ENCODE assay signal across 19 cellular contexts in the genomic region with DNA sequence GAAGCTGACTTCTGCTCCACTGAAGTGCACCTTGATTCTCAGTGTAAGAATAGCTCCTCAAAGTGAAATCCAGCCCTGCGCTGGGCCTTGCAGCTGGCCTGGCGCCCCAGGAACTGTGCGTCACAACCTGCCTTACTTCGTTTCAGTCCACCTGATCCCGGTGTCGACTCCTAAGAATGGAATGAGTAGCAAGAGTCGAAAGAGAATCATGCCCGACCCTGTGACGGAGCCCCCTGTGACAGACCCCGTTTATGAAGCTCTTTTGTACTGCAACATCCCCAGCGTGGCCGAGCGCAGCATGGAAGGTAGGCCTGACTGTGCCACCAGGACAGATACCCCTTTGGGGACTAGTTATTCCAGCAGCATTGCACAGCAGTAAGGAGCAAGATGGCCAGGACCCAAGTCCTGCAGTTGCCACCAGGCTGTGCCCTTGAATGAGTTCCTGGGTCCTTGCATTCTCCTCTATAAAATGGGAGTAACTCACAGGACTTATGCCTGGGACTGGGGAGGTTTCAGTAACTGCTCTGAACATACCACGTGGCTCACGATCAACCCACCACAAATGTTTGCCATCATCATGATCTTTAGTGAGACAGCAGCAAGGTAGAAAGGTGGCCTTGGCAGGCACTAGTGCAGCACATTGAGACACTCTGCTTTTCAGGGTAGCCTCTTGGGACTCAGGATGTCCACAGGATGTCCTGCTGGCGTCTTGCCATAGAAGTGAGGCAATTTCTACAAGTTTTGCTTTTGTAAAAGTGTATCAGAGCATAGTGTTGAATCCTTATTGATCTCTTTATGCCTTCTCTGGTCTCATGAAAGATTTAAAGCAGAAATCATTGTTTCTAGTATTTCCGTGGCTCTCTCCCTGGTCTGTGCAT. TPM values are rescaled to one million over a fixed set of nuclear protein-coding genes. Genes with fewer than 3 reads are reported as not detected.
DNase-seq lines count a peak whose midpoint lies in the region; ATAC-seq, FAIRE-seq and TF ChIP-seq lines count a peak whose summit lies in the region.
"Had no signal": no experiment of that assay in that cellular context is flagged by ENCODE, and none has a peak within 500 bp of the region (broad histone marks: within the 10 kb centered on the region; RNA-seq: fewer than 3 reads in every experiment).

No MANE protein-coding gene starts in this region.

- H3K27ac Mint-ChIP-seq in activated naive CD8-positive, alpha-beta T cell treated with anti-CD3 and anti-CD28 coated beads, Interleukin-2, amount 50 U/mL, for 24 hours = peak overlapping the region; percentile 9
- H3K27ac Mint-ChIP-seq in activated naive CD8-positive, alpha-beta T cell treated with anti-CD3 and anti-CD28 coated beads for 36 hours = no peak overlapping the region
- H3K27ac Mint-ChIP-seq: activated naive CD4-positive, alpha-beta T cell treated with anti-CD3 and anti-CD28 coated beads, Interleukin-2, amount 10 ng/mL, durations not matched to agents 7 days and 5 days had no signal

- peak overlapping the region; percentile 86 to 92 for H3K27ac ChIP-seq in thoracic aorta
- H3K27ac ChIP-seq: psoas muscle, upper lobe of right lung had no signal

- no peaks in the 10 kb centered on the region for H3K27me3 ChIP-seq in adipocyte (replicated peaks; ENCODE audit: control insufficient read depth, insufficient read depth, low read length)
- no peaks in the 10 kb centered on the region for H3K27me3 ChIP-seq in thoracic aorta (replicated peaks; ENCODE audit: insufficient read depth)
- H3K27me3 ChIP-seq: upper lobe of right lung had no signal

- peaks cover 6% of the 10 kb centered on the region for H3K36me3 Mint-ChIP-seq in activated naive CD8-positive, alpha-beta T cell treated with anti-CD3 and anti-CD28 coated beads, Interleukin-2, amount 50 U/mL, for 24 hours (ENCODE audit: low read depth)
- H3K36me3 Mint-ChIP-seq in activated naive CD8-positive, alpha-beta T cell treated with anti-CD3 and anti-CD28 coated beads for 36 hours = peaks cover 3% of the 10 kb centered on the region

- H3K4me1 ChIP-seq in adipocyte (ENCODE audit: control insufficient read depth, insufficient read depth, low read length) (peaks cover 25% of the 10 kb centered on the region), thoracic aorta (ENCODE audit: control insufficient read depth in 1 of 2, low read depth in 2 of 2) (peaks cover 10 to 43% of the 10 kb centered on the region in 2 donors)

- H3K36me3 ChIP-seq in adipocyte (ENCODE audit: control insufficient read depth, insufficient read depth, low read length, severe bottlenecking) = no peaks in the 10 kb centered on the region
- no peaks in the 10 kb centered on the region for H3K36me3 ChIP-seq in thoracic aorta
- H3K36me3 ChIP-seq: upper lobe of right lung had no signal

- H3K9me3 ChIP-seq in adipocyte (ENCODE audit: control insufficient read depth, low read length) (no peaks in the 10 kb centered on the region), thoracic aorta (no peaks in the 10 kb centered on the region)
- H3K9me3 ChIP-seq: psoas muscle, upper lobe of right lung had no signal

- H3K27me3 Mint-ChIP-seq in activated naive CD8-positive, alpha-beta T cell treated with anti-CD3 and anti-CD28 coated beads, Interleukin-2, amount 50 U/mL, for 24 hours = no peaks in the 10 kb centered on the region
- H3K27me3 Mint-ChIP-seq in activated naive CD8-positive, alpha-beta T cell treated with anti-CD3 and anti-CD28 coated beads for 36 hours = no peaks in the 10 kb centered on the region
- H3K27me3 Mint-ChIP-seq: activated naive CD4-positive, alpha-beta T cell treated with anti-CD3 and anti-CD28 coated beads, Interleukin-2, amount 10 ng/mL, durations not matched to agents 7 days and 5 days; naive B cell had no signal

- no peak for DNase-seq in activated naive CD8-positive, alpha-beta T cell treated with anti-CD3 and anti-CD28 coated beads, Interleukin-2, amount 50 U/mL, for 24 hours
- DNase-seq in activated naive CD8-positive, alpha-beta T cell treated with anti-CD3 and anti-CD28 coated beads for 36 hours = no peak
- DNase-seq in adipocyte (ENCODE audit: low read depth) (peak; percentile 34), fibroblast of pulmonary artery (ENCODE audit: low read depth) (peak; percentile 36), thoracic aorta (ENCODE audit: low spot score) (no peak), 8988T (no peak), GM12891 (ENCODE audit: insufficient read length, low spot score) (no peak)
- DNase-seq in stimulated activated naive CD4-positive, alpha-beta T cell treated with Interleukin-2 at 50 U/mL for 16 hours (lab: John Stamatoyannopoulos, UW) = no peak
- DNase-seq: activated CD4-positive, CD25-positive, alpha-beta regulatory T cell; activated naive CD4-positive, alpha-beta T cell treated with anti-CD3 and anti-CD28 coated beads, Interleukin-2, amount 10 ng/mL, durations not matched to agents 7 days and 5 days; effector CD8-positive, alpha-beta T cell; left ventricle myocardium superior; naive B cell; NCI-H510A; psoas muscle; stimulated activated naive CD8-positive, alpha-beta T cell treated with anti-CD3 and anti-CD28 coated beads, Interleukin-15, Interleukin-2, amounts not matched to agents 100 U/mL and 50 U/mL, for 24 hours; upper lobe of right lung had no signal

- H3K4me3 ChIP-seq in adipocyte (ENCODE audit: low read length) = no peak overlapping the region
- no peak overlapping the region for H3K4me3 ChIP-seq in fibroblast of pulmonary artery (replicated peaks; ENCODE audit: low read depth, low read length)
- no peak overlapping the region for H3K4me3 ChIP-seq in thoracic aorta
- H3K4me3 ChIP-seq: GM12878, psoas muscle, upper lobe of right lung had no signal

- FAIRE-seq in GM12891 (lab: Jason Lieb, UNC) = no peak
- FAIRE-seq: bronchial epithelial cell had no signal

- H3K9ac ChIP-seq in adipocyte (ENCODE audit: low read length) = no peak overlapping the region

- H3K4me1 Mint-ChIP-seq in activated naive CD8-positive, alpha-beta T cell treated with anti-CD3 and anti-CD28 coated beads, Interleukin-2, amount 50 U/mL, for 24 hours = peaks cover 28% of the 10 kb centered on the region
- H3K4me1 Mint-ChIP-seq in activated naive CD8-positive, alpha-beta T cell treated with anti-CD3 and anti-CD28 coated beads for 36 hours = peaks cover 24% of the 10 kb centered on the region

- TF ChIP-seq POLR2A in GM12891 (IDR thresholded peaks at IDR 0.05; ENCODE audit: low read depth, low read length) = no peak

- no peaks in the 10 kb centered on the region for H3K9me3 Mint-ChIP-seq in activated naive CD8-positive, alpha-beta T cell treated with anti-CD3 and anti-CD28 coated beads, Interleukin-2, amount 50 U/mL, for 24 hours
- H3K9me3 Mint-ChIP-seq in activated naive CD8-positive, alpha-beta T cell treated with anti-CD3 and anti-CD28 coated beads for 36 hours = no peaks in the 10 kb centered on the region
- H3K9me3 Mint-ChIP-seq: activated naive CD4-positive, alpha-beta T cell treated with anti-CD3 and anti-CD28 coated beads, Interleukin-2, amount 10 ng/mL, durations not matched to agents 7 days and 5 days; naive B cell had no signal

- TF ChIP-seq CTCF in fibroblast of pulmonary artery (IDR thresholded peaks at IDR 0.05; ENCODE audit: low read length, missing control alignments) (no peak), thoracic aorta (IDR thresholded peaks at IDR 0.05) (no peak)

- ATAC-seq in activated naive CD8-positive, alpha-beta T cell treated with anti-CD3 and anti-CD28 coated beads, Interleukin-2, amount 50 U/mL, for 24 hours = no peak
- no peak for ATAC-seq in thoracic aorta (ENCODE audit: insufficient number of reproducible peaks, low FRiP score, low read depth)

- no peak overlapping the region for H3K4me3 Mint-ChIP-seq in activated naive CD8-positive, alpha-beta T cell treated with anti-CD3 and anti-CD28 coated beads, Interleukin-2, amount 50 U/mL, for 24 hours
- no peak overlapping the region for H3K4me3 Mint-ChIP-seq in activated naive CD8-positive, alpha-beta T cell treated with anti-CD3 and anti-CD28 coated beads for 36 hours
- H3K4me3 Mint-ChIP-seq: activated naive CD4-positive, alpha-beta T cell treated with anti-CD3 and anti-CD28 coated beads, Interleukin-2, amount 10 ng/mL, durations not matched to agents 7 days and 5 days; naive B cell had no signal

TF ChIP-seq in GM12891, 5 proteins besides CTCF, POLR2A, EP300 and RAD21:
- TF ChIP-seq PAX5 (IDR thresholded peaks at IDR 0.05; ENCODE audit: insufficient read depth, low read length, severe bottlenecking) = no peak

RNA-seq across cellular contexts. Expression of gene PXYLP1, which starts 46.8 kb away (rescaled TPM):
- 10 to 100 TPM in 1 of 2 experiments, 1 to 10 TPM in 1; 9.9 to 10.5 TPM for total RNA-seq in activated naive CD8-positive, alpha-beta T cell treated with anti-CD3 and anti-CD28 coated beads for 36 hours
- total RNA-seq in thoracic aorta = 10 to 100 TPM; 15.2 to 23.2 TPM
- polyA plus RNA-seq in GM12891 (2012; ENCODE audit: low read depth, missing spikeins) = 0.10 TPM

Comparison
In these comparisons a context has a peak if more than half of its experiments do, and no peak if none do; other contexts are left out.
1. DNase-seq: peak in adipocyte (single experiment) and fibroblast of pulmonary artery (single experiment); none in activated naive CD8-positive, alpha-beta T cell treated with anti-CD3 and anti-CD28 coated beads, Interleukin-2, amount 50 U/mL, for 24 hours (single experiment), activated naive CD8-positive, alpha-beta T cell treated with anti-CD3 and anti-CD28 coated beads for 36 hours (single experiment), thoracic aorta (single experiment), 8988T (single experiment), stimulated activated naive CD4-positive, alpha-beta T cell treated with Interleukin-2 at 50 U/mL for 16 hours (single experiment) and GM12891 (single experiment).